8 cellular contexts compared by ENCODE assay signal in the genomic region with DNA sequence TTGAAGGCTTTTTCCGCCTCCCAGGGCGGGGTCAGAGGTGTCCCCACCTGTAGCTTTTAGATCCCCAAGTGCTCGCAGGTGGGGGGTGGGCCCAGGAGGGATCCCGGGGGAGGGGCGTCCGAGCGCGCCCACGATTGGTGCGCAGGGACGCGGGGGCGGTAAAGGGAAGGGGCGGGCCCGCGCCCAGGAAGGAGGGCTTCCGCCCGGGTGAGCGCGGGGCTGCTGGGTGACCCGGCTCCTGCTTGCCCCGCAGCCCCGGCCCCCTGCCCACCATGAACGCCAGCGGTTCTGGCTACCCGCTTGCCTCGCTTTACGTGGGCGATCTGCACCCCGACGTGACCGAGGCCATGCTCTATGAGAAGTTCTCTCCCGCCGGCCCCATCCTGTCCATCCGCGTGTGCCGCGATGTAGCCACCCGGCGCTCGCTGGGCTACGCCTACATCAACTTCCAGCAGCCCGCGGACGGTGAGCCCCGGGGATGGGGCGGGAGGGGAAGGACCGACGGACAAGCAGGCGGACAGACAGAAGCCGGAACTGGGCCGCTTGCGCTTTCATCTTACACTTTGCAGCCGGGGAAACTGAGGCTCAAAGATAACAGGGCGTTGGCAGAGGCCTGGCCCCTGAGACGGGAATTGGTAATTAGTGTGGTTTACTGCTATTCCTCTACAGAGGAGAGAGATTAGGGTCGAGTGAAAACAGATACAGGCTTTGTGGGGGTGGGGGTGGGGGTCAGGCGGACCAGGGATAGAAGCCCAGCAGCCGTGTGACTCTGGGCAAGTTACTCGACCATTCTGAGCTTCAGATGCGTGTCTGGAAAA. TPM values are rescaled to one million over a fixed set of nuclear protein-coding genes. Genes with fewer than 3 reads are reported as not detected.
A peak's percentile ranks its signal among the peaks of the same experiment; 100 is the strongest.
DNase-seq lines count a peak whose midpoint lies in the region; ATAC-seq and TF ChIP-seq lines count a peak whose summit lies in the region.

A gene (plus strand): TSS at position 189 of the 818 bp plus-strand sequence. CDS start 84 bp downstream, at position 273.

- H3K36me3 ChIP-seq in Karpas-422 (ENCODE audit: insufficient read depth, low read length) (peaks cover 46% of the 10 kb centered on the region; the same call in 1 of the 2 replicates), ovary (no peaks in the 10 kb centered on the region)

- peak; percentile 94 for DNase-seq in DMS53 (lab: John Stamatoyannopoulos, UW)
- DNase-seq in Karpas-422, result peak; percentile 93
- DNase-seq in SK-N-DZ (ENCODE audit: low spot score), result peak; percentile 63
- DNase-seq in activated naive CD4-positive, alpha-beta T cell treated with anti-CD3 and anti-CD28 coated beads for 36 hours, result peak; percentile 81
- peak; percentile 57 for DNase-seq in glutamatergic neuron
- peak; percentile 51 to 77 (median 62) for DNase-seq in ovary
- no peak for DNase-seq in type B pancreatic cell (ENCODE audit: extremely low spot score, unreplicated experiment)

- peaks cover 2% of the 10 kb centered on the region; the same call in 1 of the 2 replicates for H4K20me1 ChIP-seq in Karpas-422 (ENCODE audit: insufficient read depth, low read depth, low read length)

- H3K27me3 ChIP-seq in Karpas-422 (ENCODE audit: low read length) (no peaks in the 10 kb centered on the region), ovary (no peaks in the 10 kb centered on the region)

- peak within 1 kb of the TSS; percentile 66 for H3K27ac Mint-ChIP-seq in activated naive CD4-positive, alpha-beta T cell treated with anti-CD3 and anti-CD28 coated beads for 36 hours
- H3K27ac Mint-ChIP-seq in glutamatergic neuron (ENCODE audit: unreplicated experiment) (peak within 1 kb of the TSS; percentile 74), type B pancreatic cell (peak within 1 kb of the TSS; percentile 71)

- CTCF ChIA-PET in activated naive CD4-positive, alpha-beta T cell treated with anti-CD3 and anti-CD28 coated beads for 36 hours (lab: Charles Lee), result interaction anchor here (1.2 to 2.5 kb wide), 4 partner anchors 17 to 383 kb away, joined by 4 to 12 read pairs (median 5); no protein-coding TSS in a partner anchor

- H3K4me1 ChIP-seq in Karpas-422 (ENCODE audit: low read length) (peaks cover 14% of the 10 kb centered on the region), ovary (ENCODE audit: insufficient read depth) (no peaks in the 10 kb centered on the region)

- peak within 1 kb of the TSS; percentile 11; the same call in 1 of the 2 replicates for H3K27ac ChIP-seq in Karpas-422 (ENCODE audit: low read length)
- H3K27ac ChIP-seq in ovary, result no peak within 1 kb of the TSS

- no peak for TF ChIP-seq EP300 in ovary (IDR thresholded peaks at IDR 0.05)

- TF ChIP-seq CTCF in glutamatergic neuron (IDR thresholded peaks at IDR 0.05; ENCODE audit: partially characterized antibody, unreplicated experiment) (no peak), ovary (IDR thresholded peaks at IDR 0.05) (no peak), type B pancreatic cell (conservative IDR thresholded peaks at IDR 0.05) (no peak)

- peaks cover 21% of the 10 kb centered on the region for H3K79me2 ChIP-seq in Karpas-422 (ENCODE audit: low read length)

- peaks cover 35% of the 10 kb centered on the region for H3K4me1 Mint-ChIP-seq in activated naive CD4-positive, alpha-beta T cell treated with anti-CD3 and anti-CD28 coated beads for 36 hours (ENCODE audit: low read depth)
- peaks cover 17% of the 10 kb centered on the region for H3K4me1 Mint-ChIP-seq in glutamatergic neuron (ENCODE audit: low read depth, unreplicated experiment)
- H3K4me1 Mint-ChIP-seq in type B pancreatic cell (ENCODE audit: unreplicated experiment), result peaks cover 20% of the 10 kb centered on the region

- intact Hi-C loops in activated naive CD4-positive, alpha-beta T cell treated with anti-CD3 and anti-CD28 coated beads for 36 hours (cut with micrococcal nuclease), result loop anchor here (1.0 to 2.0 kb wide), 3 partner anchors 24 to 187 kb away; no protein-coding TSS in a partner anchor
- intact Hi-C loops in ovary (cut with DNase I), result no loop called here

- 1 to 3% (median 3%) methylated on average over 36 to 61 of the region's 61 CpGs for WGBS in ovary, 3 donors

- H3K4me3 ChIP-seq in Karpas-422 (ENCODE audit: low read length), result peak within 1 kb of the TSS; percentile 89
- H3K4me3 ChIP-seq in ovary, result peak within 1 kb of the TSS; percentile 59

- H3K4me2 ChIP-seq in Karpas-422 (ENCODE audit: low read depth, low read length, poor library complexity, severe bottlenecking), result peak within 1 kb of the TSS; percentile 91

- peak within 1 kb of the TSS; percentile 88 for H3K4me3 Mint-ChIP-seq in activated naive CD4-positive, alpha-beta T cell treated with anti-CD3 and anti-CD28 coated beads for 36 hours
- H3K4me3 Mint-ChIP-seq in glutamatergic neuron (ENCODE audit: unreplicated experiment), result peak within 1 kb of the TSS; percentile 85
- peak within 1 kb of the TSS; percentile 88 for H3K4me3 Mint-ChIP-seq in type B pancreatic cell

- peak within 1 kb of the TSS; percentile 64; the same call in 1 of the 2 replicates for H2AFZ ChIP-seq in Karpas-422 (ENCODE audit: low read length)

- no peaks in the 10 kb centered on the region for H3K27me3 Mint-ChIP-seq in activated naive CD4-positive, alpha-beta T cell treated with anti-CD3 and anti-CD28 coated beads for 36 hours (ENCODE audit: low read depth)
- H3K27me3 Mint-ChIP-seq in glutamatergic neuron (ENCODE audit: unreplicated experiment) (peaks cover 2% of the 10 kb centered on the region), type B pancreatic cell (no peaks in the 10 kb centered on the region)

- ATAC-seq in GM21576 (IDR thresholded peaks at IDR 0.05; ENCODE audit: unreplicated experiment), result peak; percentile 80

- H3K9me3 Mint-ChIP-seq in activated naive CD4-positive, alpha-beta T cell treated with anti-CD3 and anti-CD28 coated beads for 36 hours, result no peaks in the 10 kb centered on the region
- H3K9me3 Mint-ChIP-seq in glutamatergic neuron (ENCODE audit: unreplicated experiment) (no peaks in the 10 kb centered on the region), type B pancreatic cell (no peaks in the 10 kb centered on the region)

- H3K9me3 ChIP-seq in Karpas-422 (ENCODE audit: low read length) (no peaks in the 10 kb centered on the region), ovary (no peaks in the 10 kb centered on the region)

- peak within 1 kb of the TSS; percentile 87 for H3K9ac ChIP-seq in Karpas-422 (ENCODE audit: low read length)

- no peak for TF ChIP-seq POLR2A in ovary (IDR thresholded peaks at IDR 0.05)

- peaks cover 36% of the 10 kb centered on the region for H3K36me3 Mint-ChIP-seq in activated naive CD4-positive, alpha-beta T cell treated with anti-CD3 and anti-CD28 coated beads for 36 hours (ENCODE audit: low read depth)
- H3K36me3 Mint-ChIP-seq in glutamatergic neuron (ENCODE audit: unreplicated experiment), result no peaks in the 10 kb centered on the region
- peaks cover 18% of the 10 kb centered on the region for H3K36me3 Mint-ChIP-seq in type B pancreatic cell

- no peaks in the 10 kb centered on the region for H3K9me2 ChIP-seq in Karpas-422 (replicated peaks; ENCODE audit: insufficient read depth, low read length)

RNA-seq across cellular contexts. Expression of the gene that starts here (rescaled TPM):
- total RNA-seq in Karpas-422 (2014; rRNA removed; shearing (Covaris generic); ENCODE audit: low replicate concordance), result 68.3 and 81.0 TPM in 2 replicates
- 14.1 and 21.6 TPM in 2 replicates for polyA plus RNA-seq in SK-N-DZ (2014; cell fraction: cytosol; rRNA removed)
- 68.0 and 143 TPM in 2 replicates for polyA plus RNA-seq in SK-N-DZ (2014; cell fraction: nucleus; rRNA removed)
- total RNA-seq in activated naive CD4-positive, alpha-beta T cell treated with anti-CD3 and anti-CD28 coated beads for 36 hours, result 10 to 100 TPM; 71.0 to 72.8 TPM
- total RNA-seq in glutamatergic neuron (ENCODE audit: unreplicated experiment), result 27.7 TPM
- total RNA-seq in ovary, result 10 to 100 TPM; 17.9 to 34.9 (median 22.9) TPM
- polyA plus RNA-seq in ovary, result 10 to 100 TPM; 13.3 to 19.0 TPM
- total RNA-seq in type B pancreatic cell (ENCODE audit: low replicate concordance), result 57.4 and 83.4 TPM in 2 replicates
